8 cellular contexts compared by ENCODE assay signal in genomic region chr12:75943730-75944096, GRCh38.
A peak's percentile ranks its signal among the peaks of the same experiment; 100 is the strongest.
DNase-seq lines count a peak whose midpoint lies in the region; ATAC-seq and TF ChIP-seq lines count a peak whose summit lies in the region.

No MANE protein-coding gene starts in this region.

- H3K79me2 ChIP-seq in mammary epithelial cell (ENCODE audit: insufficient read depth, low read length) (no peaks in the 10 kb centered on the region), osteoblast (ENCODE audit: insufficient read depth, low read length) (no peaks in the 10 kb centered on the region)

- in situ Hi-C loops in mammary epithelial cell (cut with MboI; ENCODE audit: low sequenced_read_pairs in 2 of 2) = no loop called here

- DNase-seq in DMS53 treated with DMSO at 0.1 percent for 48 hours (lab: John Stamatoyannopoulos, UW; ENCODE audit: unreplicated experiment) (peak; percentile 60), NB4 (ENCODE audit: low read depth) (peak; percentile 23), mammary epithelial cell (no peak), osteoblast (ENCODE audit: insufficient read length, low spot score, missing footprints) (peak; percentile 69), NCI-H2227 treated with DMSO at 0.1 percent for 48 hours (lab: John Stamatoyannopoulos, UW) (no peak), HPDE6-E6E7 (ENCODE audit: extremely low spot score) (no peak)

- TF ChIP-seq CTCF in NB4 (IDR thresholded peaks at IDR 0.05; ENCODE audit: low read depth, low read length) (no peak), mammary epithelial cell (conservative IDR thresholded peaks at IDR 0.05 in 1 of 2, IDR thresholded peaks at IDR 0.05 in 1 of 2; ENCODE audit: extremely low read depth in 1 of 2, insufficient read depth in 1 of 2, low read depth in 1 of 2, low read length in 2 of 2) (no peak), osteoblast (IDR thresholded peaks at IDR 0.05; ENCODE audit: extremely low read depth, low read depth, low read length) (no peak)

- no TSS peak for BruUV-seq in mammary epithelial cell (replicated peaks; lab: Mats Ljungman, UMichigan)

- peak overlapping the region; percentile 69 for H3K4me2 ChIP-seq in mammary epithelial cell (ENCODE audit: insufficient read depth, low read depth, low read length)
- peak overlapping the region; percentile 47 for H3K4me2 ChIP-seq in osteoblast (ENCODE audit: insufficient read depth, low read length)

- no peak overlapping the region for H3K4me3 ChIP-seq in NB4 (ENCODE audit: low read depth, low read length)
- peak overlapping the region in 1 of 3 experiments; percentile 1 for H3K4me3 ChIP-seq in mammary epithelial cell (replicated peaks in 1 of 3; ENCODE audit: insufficient read depth in 1 of 3, low read depth in 2 of 3, low read length in 3 of 3)
- H3K4me3 ChIP-seq in osteoblast (ENCODE audit: insufficient read depth, low read length) = no peak overlapping the region

- H3K27ac ChIP-seq in mammary epithelial cell (ENCODE audit: insufficient read depth, low read depth, low read length) = peak overlapping the region; percentile 87
- peak overlapping the region; percentile 80 for H3K27ac ChIP-seq in osteoblast (ENCODE audit: low read depth, low read length)

- dilution Hi-C loops in mammary epithelial cell (cut with HindIII; ENCODE audit: low sequenced_read_pairs) = no loop called here

- peaks cover 34% of the 10 kb centered on the region for H3K4me1 ChIP-seq in mammary epithelial cell (ENCODE audit: insufficient read depth, low read length)
- H3K4me1 ChIP-seq in osteoblast (ENCODE audit: insufficient read depth, low read length) = peaks cover 23% of the 10 kb centered on the region

- peak overlapping the region; percentile 44 for H3K9ac ChIP-seq in mammary epithelial cell (ENCODE audit: insufficient read depth, low read length)

- ATAC-seq in HG02763 (IDR thresholded peaks at IDR 0.05; ENCODE audit: unreplicated experiment) (no peak), GM21825 (IDR thresholded peaks at IDR 0.05; ENCODE audit: unreplicated experiment) (no peak)

- peak overlapping the region; percentile 52 for H2AFZ ChIP-seq in mammary epithelial cell (ENCODE audit: low read depth, low read length)
- no peak overlapping the region for H2AFZ ChIP-seq in osteoblast (ENCODE audit: low read length)

- H3K27me3 ChIP-seq in mammary epithelial cell (ENCODE audit: insufficient read depth, low read length) (no peaks in the 10 kb centered on the region), osteoblast (ENCODE audit: insufficient read depth, low read length) (no peaks in the 10 kb centered on the region)

- WGBS in mammary epithelial cell (ENCODE audit: low coverage, missing lambda C conversion rate) = 88% methylated on average over 1 of the region's 1 CpG

- H3K36me3 ChIP-seq in mammary epithelial cell (ENCODE audit: insufficient read depth, low read length) (no peaks in the 10 kb centered on the region), osteoblast (ENCODE audit: insufficient read depth, low read length) (no peaks in the 10 kb centered on the region)

- CTCF ChIA-PET in mammary epithelial cell (lab: Charles Lee; ENCODE audit: low non-redundant PET) = interaction anchor here (0.7 kb wide), 3 partner anchors 8 to 192 kb away, joined by 3 to 4 read pairs (median 3); no protein-coding TSS in a partner anchor

- no peaks in the 10 kb centered on the region for H3K9me3 ChIP-seq in mammary epithelial cell (replicated peaks; ENCODE audit: insufficient read depth, low read length)
- H3K9me3 ChIP-seq in osteoblast (ENCODE audit: low read depth, low read length) = no peaks in the 10 kb centered on the region

- H4K20me1 ChIP-seq in mammary epithelial cell (ENCODE audit: insufficient read depth, low read length) (no peaks in the 10 kb centered on the region), osteoblast (ENCODE audit: insufficient read depth, low read length) (no peaks in the 10 kb centered on the region)

- no peak for TF ChIP-seq POLR2A in NB4 (IDR thresholded peaks at IDR 0.05; ENCODE audit: extremely low read depth, insufficient read length)

- intact Hi-C loops in mammary epithelial cell (cut with micrococcal nuclease) = loop anchor here (1.0 kb wide), 3 partner anchors 35 to 80 kb away; no protein-coding TSS in a partner anchor

Comparison
In these comparisons a context has a peak if more than half of its experiments do, and no peak if none do; other contexts are left out.
1. DNase-seq: peak in DMS53 treated with DMSO at 0.1 percent for 48 hours (single experiment), NB4 (single experiment) and osteoblast (single experiment); none in mammary epithelial cell (single experiment), NCI-H2227 treated with DMSO at 0.1 percent for 48 hours (single experiment) and HPDE6-E6E7 (single experiment).